23 cellular contexts compared by ENCODE assay signal in the genomic region with DNA sequence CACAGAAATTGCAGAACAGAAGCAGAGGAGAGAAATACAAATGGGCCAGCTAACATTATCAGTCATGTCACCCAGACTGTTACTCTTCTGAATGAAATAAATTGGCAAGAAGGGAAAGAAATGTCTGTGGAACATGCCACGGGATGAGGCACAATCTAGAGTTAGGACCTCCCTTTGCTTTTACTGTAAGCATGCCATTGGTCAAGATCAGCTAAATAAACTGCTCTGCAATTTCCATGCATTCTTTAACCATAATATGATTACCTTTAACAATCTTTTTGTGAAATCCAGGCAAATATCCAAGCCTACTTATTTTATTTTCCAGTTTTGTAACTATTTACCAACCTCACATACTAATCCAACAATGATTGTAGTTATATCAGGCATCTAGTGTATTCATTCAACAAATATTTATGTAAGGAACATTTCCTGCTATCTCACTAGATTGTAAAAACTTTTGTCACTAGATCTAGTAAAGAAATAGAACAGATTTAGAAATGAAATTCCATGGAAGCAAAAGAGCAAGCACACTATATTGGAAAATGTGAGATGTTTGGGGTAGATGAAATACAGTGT.
"Had no signal": no experiment of that assay in that cellular context is flagged by ENCODE, and none has a peak within 500 bp of the region (broad histone marks: within the 10 kb centered on the region; RNA-seq: fewer than 3 reads in every experiment).

No MANE protein-coding gene starts in this region.

- H3K4me3 Mint-ChIP-seq: dendritic cell treated with granulocyte-macrophage colony-stimulating factor and Interleukin-4, amounts not matched to agents 40 ng/mL and 50 ng/mL, for 4 days; endodermal cell; natural killer cell treated with Interleukin-12 subunit alpha and Interleukin-12 subunit beta and Interleukin-15 and Interleukin-18, amount 100 ng/mL, for 72 hours; type B pancreatic cell had no signal

- ATAC-seq: esophagus mucosa; heart right ventricle; natural killer cell treated with Interleukin-12 subunit alpha and Interleukin-12 subunit beta and Interleukin-15 and Interleukin-18, amount 100 ng/mL, for 72 hours; sciatic nerve; stimulated activated naive CD8-positive, alpha-beta T cell treated with anti-CD3 and anti-CD28 coated beads, Interleukin-15, Interleukin-2, amounts not matched to agents 100 U/mL and 50 U/mL, for 24 hours had no signal

- H3K9me3 ChIP-seq: breast epithelium, heart right ventricle, lower lobe of right lung, vagina had no signal

- H3K4me1 ChIP-seq: breast epithelium, vagina had no signal

- H3K36me3 ChIP-seq: breast epithelium, heart right ventricle, lower lobe of right lung, vagina had no signal

- H3K27ac Mint-ChIP-seq: dendritic cell treated with granulocyte-macrophage colony-stimulating factor and Interleukin-4, amounts not matched to agents 40 ng/mL and 50 ng/mL, for 4 days; endodermal cell; natural killer cell treated with Interleukin-12 subunit alpha and Interleukin-12 subunit beta and Interleukin-15 and Interleukin-18, amount 100 ng/mL, for 72 hours; type B pancreatic cell had no signal

- H3K36me3 Mint-ChIP-seq: natural killer cell treated with Interleukin-12 subunit alpha and Interleukin-12 subunit beta and Interleukin-15 and Interleukin-18, amount 100 ng/mL, for 72 hours; type B pancreatic cell had no signal

- H3K9me3 Mint-ChIP-seq: dendritic cell treated with granulocyte-macrophage colony-stimulating factor and Interleukin-4, amounts not matched to agents 40 ng/mL and 50 ng/mL, for 4 days; endodermal cell; type B pancreatic cell had no signal

- H3K4me3 ChIP-seq: breast epithelium, heart right ventricle, lower lobe of right lung, skin epidermis, vagina had no signal

- H3K27ac ChIP-seq: breast epithelium, heart right ventricle, lower lobe of right lung, skin epidermis, vagina had no signal

- DNase-seq: activated CD4-positive, alpha-beta T cell treated with anti-CD3 and anti-CD28 coated beads for 48 hours; activated CD4-positive, alpha-beta T cell treated with anti-CD3 and anti-CD28 coated beads, Interleukin-2, amount 50 U/mL, for 48 hours; activated CD8-positive, alpha-beta memory T cell treated with anti-CD3 and anti-CD28 coated beads for 24 hours; activated gamma-delta T cell; activated naive CD4-positive, alpha-beta T cell treated with anti-CD3 and anti-CD28 coated beads, Interleukin-2, amount 50 U/mL, for 16 hours; amygdala; central memory CD4-positive, alpha-beta T cell; endodermal cell; foreskin melanocyte; heart right ventricle; lower lobe of right lung; mesenchymal stem cell; stimulated activated CD4-positive, alpha-beta T cell treated with anti-CD3 and anti-CD28 coated beads, Interleukin-12 subunit alpha, Interleukin-12 subunit beta, amount 100 ng/mL, for 4 hours; stimulated activated CD4-positive, alpha-beta T cell treated with anti-CD3 and anti-CD28 coated beads, Interleukin-4, amount 100 ng/mL, for 1 hour; stimulated activated naive CD8-positive, alpha-beta T cell treated with anti-CD3 and anti-CD28 coated beads, Interleukin-15, Interleukin-2, amounts not matched to agents 100 U/mL and 50 U/mL, for 24 hours had no signal

- H3K27me3 Mint-ChIP-seq: dendritic cell treated with granulocyte-macrophage colony-stimulating factor and Interleukin-4, amounts not matched to agents 40 ng/mL and 50 ng/mL, for 4 days; type B pancreatic cell had no signal

- H3K27me3 ChIP-seq: breast epithelium, heart right ventricle, vagina had no signal
